ENCODE assay signal across 2 cellular contexts in the genomic region with DNA sequence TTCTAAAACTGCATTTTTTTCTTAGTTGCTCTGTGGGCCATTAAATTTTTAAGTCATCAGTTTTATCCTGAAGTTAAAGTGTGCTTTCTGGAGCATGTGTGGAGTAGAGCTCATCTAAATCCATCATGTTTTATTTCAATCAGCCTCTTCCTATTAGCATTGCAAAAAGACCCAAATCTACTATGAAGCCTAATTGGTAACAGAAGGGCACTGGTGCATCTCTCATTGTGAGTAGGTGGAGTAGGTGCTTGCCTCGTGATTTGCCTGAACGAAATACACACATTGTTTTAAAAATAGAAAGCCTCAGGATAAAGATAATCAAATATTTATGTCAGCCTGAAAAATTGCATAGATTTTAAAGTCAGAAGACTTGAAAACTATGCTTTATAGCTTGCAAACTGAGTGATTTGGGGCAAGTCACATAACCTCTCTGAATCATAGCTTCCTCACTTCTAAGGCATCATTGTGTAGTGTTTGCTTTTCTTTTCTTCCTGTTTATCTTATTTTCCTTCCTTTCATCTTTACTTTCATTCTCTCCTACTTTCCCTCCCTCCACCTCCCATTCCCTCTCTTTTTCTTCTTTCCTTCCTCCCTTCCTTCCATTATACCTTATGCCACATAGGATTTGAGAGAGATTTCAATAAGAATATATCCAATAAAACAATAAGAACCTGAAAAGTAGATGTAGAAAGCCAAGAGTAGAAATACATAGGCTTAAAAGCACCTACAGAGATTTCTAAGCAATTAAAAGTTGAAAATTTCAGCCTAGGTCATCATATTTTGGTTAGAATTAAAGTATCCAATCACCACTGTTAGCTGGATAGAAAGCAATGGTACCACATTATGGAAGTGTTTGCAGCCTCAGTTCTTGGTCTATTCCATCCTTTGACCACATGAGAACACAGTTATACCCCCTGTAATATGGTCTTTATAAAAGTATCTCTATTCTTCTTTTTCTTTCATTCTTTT.
TF ChIP-seq lines count a peak whose summit lies in the region.

No MANE protein-coding gene starts in this region.

TF ChIP-seq in IMR-90, 13 proteins besides CTCF, POLR2A, EP300 and RAD21:
- TF ChIP-seq CHD1 (IDR thresholded peaks at IDR 0.05; ENCODE audit: low read depth, low read length) (no peak), MAFK (IDR thresholded peaks at IDR 0.05; ENCODE audit: low read depth, low read length) (peak; percentile 61)

TF ChIP-seq in endothelial cell of umbilical vein, 7 proteins besides CTCF, POLR2A, EP300 and RAD21:
- TF ChIP-seq POLR2AphosphoS5 (IDR thresholded peaks at IDR 0.05; ENCODE audit: insufficient read depth, low read depth, low read length) (no peak), FOS (IDR thresholded peaks at IDR 0.05; ENCODE audit: borderline replicate concordance, insufficient read depth, low read length) (peak; percentile 57)
